22 cellular contexts compared by ENCODE assay signal in the genomic region with DNA sequence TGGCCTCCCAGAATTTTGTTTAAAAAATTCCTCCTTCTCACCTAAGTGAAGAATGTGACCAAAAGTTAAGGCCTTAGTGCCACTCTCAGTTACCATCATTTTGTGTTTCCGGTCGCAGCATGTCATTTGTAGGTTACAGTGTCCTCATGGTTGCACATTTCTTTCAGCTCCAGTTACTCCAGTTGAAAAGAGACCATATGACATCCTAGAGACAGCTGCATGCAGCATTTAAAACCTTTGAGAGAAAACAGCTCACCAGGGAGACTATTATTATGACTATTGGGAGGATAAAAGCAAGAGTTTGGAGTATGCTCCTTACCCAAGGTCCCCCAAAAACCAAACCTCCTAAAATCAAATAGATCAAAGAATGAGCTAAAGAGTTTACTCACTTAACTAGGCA.
"Had no signal": no experiment of that assay in that cellular context is flagged by ENCODE, and none has a peak within 500 bp of the region (broad histone marks: within the 10 kb centered on the region; RNA-seq: fewer than 3 reads in every experiment).

No MANE protein-coding gene starts in this region.

- H2AFZ ChIP-seq: hepatocyte had no signal

- H3K4me3 Mint-ChIP-seq: activated CD8-positive, alpha-beta memory T cell treated with anti-CD3 and anti-CD28 coated beads, Interleukin-2, amount 10 ng/mL, durations not matched to agents 7 days and 5 days; endodermal cell; natural killer cell; stimulated activated naive CD8-positive, alpha-beta T cell treated with anti-CD3 and anti-CD28 coated beads, Interleukin-15, Interleukin-2, amounts not matched to agents 100 ng/mL and 50 ng/mL, for 24 hours had no signal

- H3K79me2 ChIP-seq: hepatocyte had no signal

- H3K4me3 ChIP-seq: cardiac muscle cell, dorsolateral prefrontal cortex, hepatocyte, left lung, mucosa of descending colon, prostate gland, right lobe of liver, spleen, suprapubic skin had no signal

- H3K4me1 ChIP-seq: prostate gland, right lobe of liver, suprapubic skin had no signal

- DNase-seq: activated CD4-positive, alpha-beta T cell treated with anti-CD3 and anti-CD28 coated beads, Interleukin-2, amount 50 U/mL, for 48 hours; activated CD8-positive, alpha-beta memory T cell treated with anti-CD3 and anti-CD28 coated beads, Interleukin-2, amount 10 ng/mL, durations not matched to agents 7 days and 5 days; activated naive CD4-positive, alpha-beta T cell treated with anti-CD3 and anti-CD28 coated beads, Interleukin-2, amount 50 U/mL, for 16 hours; activated T-cell treated with anti-CD3 and anti-CD28 coated beads, Interleukin-2, amount 50 U/mL, for 1 hour; dorsolateral prefrontal cortex; endodermal cell; erythroblast; kidney; left lung; mammary epithelial cell; mucosa of descending colon; natural killer cell; right lobe of liver; spleen; T-helper 9 cell; trophoblast cell had no signal

- ATAC-seq: activated CD8-positive, alpha-beta memory T cell treated with anti-CD3 and anti-CD28 coated beads, Interleukin-2, amount 10 ng/mL, durations not matched to agents 7 days and 5 days; left lung; mucosa of descending colon; natural killer cell; right lobe of liver had no signal

- H3K36me3 Mint-ChIP-seq: activated CD8-positive, alpha-beta memory T cell treated with anti-CD3 and anti-CD28 coated beads, Interleukin-2, amount 10 ng/mL, durations not matched to agents 7 days and 5 days; natural killer cell had no signal

- H3K36me3 ChIP-seq: cardiac muscle cell, left lung, prostate gland, right lobe of liver, spleen, suprapubic skin had no signal

- H3K4me2 ChIP-seq: hepatocyte had no signal

- H3K9me3 ChIP-seq: mucosa of descending colon, prostate gland, right lobe of liver, suprapubic skin had no signal

- H3K27me3 Mint-ChIP-seq: activated CD8-positive, alpha-beta memory T cell treated with anti-CD3 and anti-CD28 coated beads, Interleukin-2, amount 10 ng/mL, durations not matched to agents 7 days and 5 days; stimulated activated naive CD8-positive, alpha-beta T cell treated with anti-CD3 and anti-CD28 coated beads, Interleukin-15, Interleukin-2, amounts not matched to agents 100 ng/mL and 50 ng/mL, for 24 hours had no signal

- H3K27ac ChIP-seq: cardiac muscle cell, dorsolateral prefrontal cortex, hepatocyte, left lung, prostate gland, right lobe of liver, spleen, suprapubic skin, VCaP had no signal

- H3K27ac Mint-ChIP-seq: activated CD8-positive, alpha-beta memory T cell treated with anti-CD3 and anti-CD28 coated beads, Interleukin-2, amount 10 ng/mL, durations not matched to agents 7 days and 5 days; endodermal cell; natural killer cell; stimulated activated naive CD8-positive, alpha-beta T cell treated with anti-CD3 and anti-CD28 coated beads, Interleukin-15, Interleukin-2, amounts not matched to agents 100 ng/mL and 50 ng/mL, for 24 hours had no signal

- H3K9me3 Mint-ChIP-seq: natural killer cell had no signal

- H3K27me3 ChIP-seq: cardiac muscle cell, dorsolateral prefrontal cortex, hepatocyte, left lung, right lobe of liver, spleen, suprapubic skin had no signal
